Comparison of ENCODE assay signal across 7 cellular contexts in the genomic region with DNA sequence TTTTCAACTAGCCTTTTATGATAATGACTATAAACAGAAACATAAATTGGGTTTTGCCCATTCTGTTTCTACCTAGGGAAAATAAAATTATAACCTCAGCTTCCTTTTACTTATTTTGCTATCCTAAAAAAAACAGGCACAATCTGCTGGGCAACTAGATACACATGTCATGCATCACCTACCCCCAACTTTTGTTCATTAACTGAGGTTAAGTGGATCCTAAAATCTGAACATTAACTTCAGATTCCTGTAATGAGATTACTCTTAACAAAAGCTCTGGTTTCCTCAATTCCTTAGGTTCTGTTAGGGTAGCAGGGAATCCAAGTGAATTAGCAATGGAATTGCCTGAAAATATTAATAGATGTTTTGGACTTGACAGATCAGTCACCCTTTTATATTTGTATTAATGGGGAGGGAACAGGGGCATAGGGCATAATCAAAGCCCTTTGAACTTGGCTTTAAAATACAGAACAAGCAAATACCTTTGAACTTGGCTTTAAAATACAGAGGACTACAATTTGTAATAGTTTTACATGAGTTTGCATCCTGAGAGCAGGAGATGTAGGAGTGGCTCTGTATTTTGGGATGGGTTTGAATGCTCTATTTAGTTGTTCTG.
"Had no signal": no experiment of that assay in that cellular context is flagged by ENCODE, and none has a peak within 500 bp of the region (broad histone marks: within the 10 kb centered on the region; RNA-seq: fewer than 3 reads in every experiment).

No MANE protein-coding gene starts in this region.

- H3K27ac Mint-ChIP-seq: H9, IgD-negative memory B cell had no signal

- H3K4me3 Mint-ChIP-seq: H9, IgD-negative memory B cell had no signal

- H3K27ac ChIP-seq: GM23248 had no signal

- H3K4me3 ChIP-seq: GM23248 had no signal

- H3K9me3 Mint-ChIP-seq: H9 had no signal

- H3K9ac ChIP-seq: GM23248 had no signal

- H3K4me1 Mint-ChIP-seq: IgD-negative memory B cell had no signal

- FAIRE-seq: H1, H54, HTR-8/SVneo had no signal

- H2AFZ ChIP-seq: GM23248 had no signal

- H3K27me3 Mint-ChIP-seq: IgD-negative memory B cell had no signal

- DNase-seq: GM23248, H9, HCEC 1CT had no signal
